ENCODE assay signal across 7 cellular contexts in the genomic region with DNA sequence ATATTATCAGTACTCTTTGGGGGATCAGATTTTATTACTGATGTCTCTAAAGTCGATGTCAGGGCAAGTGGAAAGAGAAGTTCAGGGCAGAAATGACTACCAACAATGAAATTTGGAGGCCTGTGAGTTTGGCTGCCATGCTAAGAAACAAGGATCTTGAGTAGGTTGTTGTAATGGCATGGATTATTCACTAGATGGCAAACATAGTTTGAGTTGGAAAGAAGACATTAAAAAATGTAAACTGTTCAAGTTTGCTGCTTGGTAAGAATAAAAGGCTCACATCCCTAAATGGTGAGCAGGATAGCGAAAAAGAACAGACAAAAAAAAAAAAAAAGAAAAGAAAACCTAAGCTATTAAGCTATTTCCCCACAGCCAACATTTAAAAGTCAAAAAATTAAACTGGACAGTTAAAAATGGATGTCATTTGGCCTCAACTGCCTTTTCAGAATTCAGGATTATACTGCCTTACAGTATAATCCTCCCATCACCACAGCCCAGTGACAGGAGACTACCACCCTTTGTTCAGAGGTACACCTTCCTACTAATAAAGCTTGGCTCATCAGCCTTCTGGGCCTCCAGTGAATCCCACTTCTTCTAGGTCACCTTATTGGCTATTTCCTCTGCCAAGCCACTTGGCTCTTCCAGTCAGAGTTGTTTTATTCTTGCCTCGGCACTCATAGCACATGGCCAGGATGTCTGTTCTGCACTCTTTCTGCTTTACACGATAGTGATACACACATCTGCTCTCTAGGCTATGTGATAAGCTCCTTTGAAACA.
DNase-seq lines count a peak whose midpoint lies in the region; ATAC-seq and TF ChIP-seq lines count a peak whose summit lies in the region.

No MANE protein-coding gene starts in this region.

- H2AFZ ChIP-seq in fibroblast of lung (ENCODE audit: low read length) = no peak overlapping the region
- H2AFZ ChIP-seq in neuronal stem cell (ENCODE audit: low read length) = peak overlapping the region; percentile 27

- H3K9ac ChIP-seq in fibroblast of lung (ENCODE audit: insufficient read depth, low read length) (no peak overlapping the region), neuronal stem cell (ENCODE audit: low read depth, low read length, poor library complexity) (no peak overlapping the region)

- H3K27me3 ChIP-seq in fibroblast of lung (ENCODE audit: control insufficient read depth, insufficient read depth, low read length) (no peaks in the 10 kb centered on the region), neuronal stem cell (ENCODE audit: control insufficient read depth in 3 of 3, insufficient read depth in 3 of 3, low read depth in 1 of 3, low read length in 3 of 3) (no peaks in the 10 kb centered on the region)

- H3K4ac ChIP-seq in neuronal stem cell (ENCODE audit: low read length) = no peak overlapping the region

- ATAC-seq in HG03457 (IDR thresholded peaks at IDR 0.05; ENCODE audit: unreplicated experiment) = no peak

- H3K4me2 ChIP-seq in fibroblast of lung (ENCODE audit: extremely low read depth, insufficient read depth, low read length) (no peak overlapping the region), neuronal stem cell (ENCODE audit: insufficient read depth, low read length, poor library complexity, severe bottlenecking) (no peak overlapping the region)

- DNase-seq in GF-D8 (lab: John Stamatoyannopoulos, UW) (peak; percentile 17), RPMI8226 (peak; percentile 50), fibroblast of lung (ENCODE audit: low read depth in 2 of 2) (peak; percentile 60 to 86), neuronal stem cell (ENCODE audit: low spot score) (peak; percentile 9), posterior vena cava (ENCODE audit: low spot score) (no peak)
- peak; percentile 23 for DNase-seq in Jurkat, Clone E6-1 (ENCODE audit: low read depth, low spot score)

- H3K9me3 ChIP-seq in fibroblast of lung (ENCODE audit: control insufficient read depth, insufficient read depth, low read depth, low read length) = no peaks in the 10 kb centered on the region
- peaks cover 0 to 3% of the 10 kb centered on the region in 2 donors for H3K9me3 ChIP-seq in neuronal stem cell (replicated peaks in 1 of 2; ENCODE audit: control insufficient read depth in 2 of 2, insufficient read depth in 1 of 2, low read depth in 1 of 2, low read length in 2 of 2)

- peak; percentile 48 to 60 for TF ChIP-seq CTCF in fibroblast of lung (conservative IDR thresholded peaks at IDR 0.05 in 1 of 2, IDR thresholded peaks at IDR 0.05 in 1 of 2; ENCODE audit: low read depth in 1 of 2, low read length in 2 of 2)

- H3K23ac ChIP-seq in neuronal stem cell (ENCODE audit: low read depth, low read length, poor library complexity) = no peak overlapping the region

- H3K36me3 ChIP-seq in fibroblast of lung (ENCODE audit: control insufficient read depth, insufficient read depth, low read length) = no peaks in the 10 kb centered on the region
- H3K36me3 ChIP-seq in neuronal stem cell (replicated peaks in 1 of 2; ENCODE audit: control insufficient read depth in 2 of 2, insufficient read depth in 2 of 2, low read length in 2 of 2) = no peaks in the 10 kb centered on the region

- WGBS in neuronal stem cell (ENCODE audit: extremely low coverage in 2 of 2, insufficient read length in 2 of 2, insufficient replicate concordance in 1 of 2), 2 donors = no CpG with 5 or more reads among the region's 4 CpGs

- no peak overlapping the region for H2BK15ac ChIP-seq in neuronal stem cell (ENCODE audit: low read length)

- H2BK120ac ChIP-seq in neuronal stem cell (ENCODE audit: low read depth, low read length) = no peak overlapping the region

- no peak overlapping the region for H2AK5ac ChIP-seq in neuronal stem cell (ENCODE audit: low read depth, low read length)

- H4K8ac ChIP-seq in neuronal stem cell (ENCODE audit: low read depth, low read length) = no peak overlapping the region

- no peak overlapping the region for H3K18ac ChIP-seq in neuronal stem cell (ENCODE audit: low read length)

- H3K27ac ChIP-seq in fibroblast of lung (ENCODE audit: insufficient read depth, low read length) (no peak overlapping the region), neuronal stem cell (replicated peaks; ENCODE audit: low read length) (no peak overlapping the region)

- H3K4me1 ChIP-seq in fibroblast of lung (ENCODE audit: control insufficient read depth, extremely low read depth, insufficient read depth, low read length) (no peaks in the 10 kb centered on the region), neuronal stem cell (ENCODE audit: control insufficient read depth in 2 of 2, insufficient read depth in 1 of 2, low read depth in 1 of 2, low read length in 2 of 2) (peaks cover 0 to 4% of the 10 kb centered on the region in 2 donors)

- H3K79me1 ChIP-seq in neuronal stem cell (ENCODE audit: low read depth, low read length) = no peaks in the 10 kb centered on the region

- H2BK12ac ChIP-seq in neuronal stem cell (ENCODE audit: low read length) = no peak overlapping the region

- no peak overlapping the region for H2BK5ac ChIP-seq in neuronal stem cell (ENCODE audit: low read length)

- H4K20me1 ChIP-seq in fibroblast of lung (ENCODE audit: control insufficient read depth, extremely low read depth, insufficient read depth, low read length) = no peaks in the 10 kb centered on the region

- no peak overlapping the region for H3K14ac ChIP-seq in neuronal stem cell (ENCODE audit: low read length)

- no peak overlapping the region for H4K91ac ChIP-seq in neuronal stem cell (ENCODE audit: low read depth, low read length, poor library complexity)

- no peak overlapping the region for H3K4me3 ChIP-seq in Jurkat, Clone E6-1 (ENCODE audit: low read length)
- no peak overlapping the region for H3K4me3 ChIP-seq in fibroblast of lung (replicated peaks in 1 of 4; ENCODE audit: control extremely low read depth in 1 of 4, insufficient read depth in 1 of 4, low read depth in 3 of 4, low read length in 4 of 4)
- no peak overlapping the region for H3K4me3 ChIP-seq in neuronal stem cell (ENCODE audit: low read length in 2 of 2)

- intact Hi-C loops in posterior vena cava (cut with DNase I) = loop anchor here in 1 of 2 donors (10.0 kb wide), 1 partner anchor 698 kb away; no protein-coding TSS in a partner anchor

- no peaks in the 10 kb centered on the region for H3K79me2 ChIP-seq in fibroblast of lung (ENCODE audit: control insufficient read depth, insufficient read depth, low read length)
